Comparison of ENCODE assay signal across 1 cellular context in the genomic region with DNA sequence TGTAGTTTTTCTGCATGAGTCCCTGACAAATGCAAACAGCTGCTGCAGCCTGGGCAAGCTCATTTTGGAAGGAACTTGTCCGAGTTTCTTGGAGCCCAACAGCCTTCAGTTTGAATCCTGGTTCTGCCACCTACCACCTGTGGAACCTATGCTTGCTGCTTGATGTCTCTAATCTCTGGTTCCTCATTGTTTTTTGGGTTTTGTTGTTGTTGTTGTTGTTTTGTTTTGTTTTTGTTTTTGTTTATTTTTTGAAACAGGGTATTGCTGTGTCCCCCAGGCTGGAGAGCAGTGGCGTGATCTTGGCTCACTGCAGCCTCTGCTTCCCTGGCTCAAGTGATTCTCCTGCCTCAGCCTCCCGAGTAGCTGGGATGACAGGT.
TF ChIP-seq lines count a peak whose summit lies in the region.

No MANE protein-coding gene starts in this region.

TF ChIP-seq in HEK293, 187 proteins besides CTCF, POLR2A, EP300 and RAD21 (continued from another document):
- TF ChIP-seq SCRT2 (tag by site-specific recombination; IDR thresholded peaks at IDR 0.05) (peak; percentile 66), ZNF302 (tag by site-specific recombination; IDR thresholded peaks at IDR 0.05; ENCODE audit: low read depth) (no peak), ZSCAN30 (tag by site-specific recombination; IDR thresholded peaks at IDR 0.05) (no peak), SCRT1 (tag by site-specific recombination; IDR thresholded peaks at IDR 0.05; ENCODE audit: borderline replicate concordance) (peak; percentile 46; the same call in 1 of the 2 replicates)
- TF ChIP-seq, protein P1, sequence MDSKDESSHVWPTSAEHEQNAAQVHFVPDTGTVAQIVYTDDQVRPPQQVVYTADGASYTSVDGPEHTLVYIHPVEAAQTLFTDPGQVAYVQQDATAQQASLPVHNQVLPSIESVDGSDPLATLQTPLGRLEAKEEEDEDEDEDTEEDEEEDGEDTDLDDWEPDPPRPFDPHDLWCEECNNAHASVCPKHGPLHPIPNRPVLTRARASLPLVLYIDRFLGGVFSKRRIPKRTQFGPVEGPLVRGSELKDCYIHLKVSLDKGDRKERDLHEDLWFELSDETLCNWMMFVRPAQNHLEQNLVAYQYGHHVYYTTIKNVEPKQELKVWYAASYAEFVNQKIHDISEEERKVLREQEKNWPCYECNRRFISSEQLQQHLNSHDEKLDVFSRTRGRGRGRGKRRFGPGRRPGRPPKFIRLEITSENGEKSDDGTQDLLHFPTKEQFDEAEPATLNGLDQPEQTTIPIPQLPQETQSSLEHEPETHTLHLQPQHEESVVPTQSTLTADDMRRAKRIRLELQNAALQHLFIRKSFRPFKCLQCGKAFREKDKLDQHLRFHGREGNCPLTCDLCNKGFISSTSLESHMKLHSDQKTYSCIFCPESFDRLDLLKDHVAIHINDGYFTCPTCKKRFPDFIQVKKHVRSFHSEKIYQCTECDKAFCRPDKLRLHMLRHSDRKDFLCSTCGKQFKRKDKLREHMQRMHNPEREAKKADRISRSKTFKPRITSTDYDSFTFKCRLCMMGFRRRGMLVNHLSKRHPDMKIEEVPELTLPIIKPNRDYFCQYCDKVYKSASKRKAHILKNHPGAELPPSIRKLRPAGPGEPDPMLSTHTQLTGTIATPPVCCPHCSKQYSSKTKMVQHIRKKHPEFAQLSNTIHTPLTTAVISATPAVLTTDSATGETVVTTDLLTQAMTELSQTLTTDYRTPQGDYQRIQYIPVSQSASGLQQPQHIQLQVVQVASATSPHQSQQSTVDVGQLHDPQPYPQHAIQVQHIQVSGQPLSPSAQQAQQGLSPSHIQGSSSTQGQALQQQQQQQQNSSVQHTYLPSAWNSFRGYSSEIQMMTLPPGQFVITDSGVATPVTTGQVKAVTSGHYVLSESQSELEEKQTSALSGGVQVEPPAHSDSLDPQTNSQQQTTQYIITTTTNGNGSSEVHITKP (tag by site-specific recombination; IDR thresholded peaks at IDR 0.05), result peak; percentile 57; the same call in 1 of the 2 replicates
TF ChIP-seq in HEK293: peak in this region for 4.
